ENCODE assay signal across 2 cellular contexts in genomic region chr6:134943567-134944111, GRCh38.
TF ChIP-seq lines count a peak whose summit lies in the region.

No MANE protein-coding gene starts in this region.

TF ChIP-seq in IMR-90, 13 proteins besides CTCF, POLR2A, EP300 and RAD21:
- TF ChIP-seq NFE2L2 (IDR thresholded peaks at IDR 0.05; ENCODE audit: low read depth, low read length) (no peak), BHLHE40 (IDR thresholded peaks at IDR 0.05; ENCODE audit: low read depth, low read length) (no peak), FOS (IDR thresholded peaks at IDR 0.05; ENCODE audit: low read depth, low read length) (no peak), MAFK (IDR thresholded peaks at IDR 0.05; ENCODE audit: low read depth, low read length) (no peak), CEBPB (IDR thresholded peaks at IDR 0.05; ENCODE audit: low read depth, low read length) (no peak), MXI1 (IDR thresholded peaks at IDR 0.05; ENCODE audit: borderline replicate concordance, low read depth, low read length) (no peak), SMC3 (IDR thresholded peaks at IDR 0.05; ENCODE audit: low read depth, low read length) (no peak), RCOR1 (IDR thresholded peaks at IDR 0.05; ENCODE audit: insufficient replicate concordance, low read length) (no peak), ELK1 (IDR thresholded peaks at IDR 0.05; ENCODE audit: borderline replicate concordance, low read depth, low read length) (no peak), USF2 (IDR thresholded peaks at IDR 0.05; ENCODE audit: low read depth, low read length) (no peak), MAZ (IDR thresholded peaks at IDR 0.05; ENCODE audit: borderline replicate concordance, low read depth, low read length) (no peak), CHD1 (IDR thresholded peaks at IDR 0.05; ENCODE audit: low read depth, low read length) (no peak), RFX5 (IDR thresholded peaks at IDR 0.05; ENCODE audit: low read depth, low read length) (no peak)
TF ChIP-seq in IMR-90: peak in this region for 0.

TF ChIP-seq in HepG2, 621 proteins besides CTCF, POLR2A, EP300 and RAD21:
- TF ChIP-seq ZNF441 (CRISPR knock-in tag; IDR thresholded peaks at IDR 0.05; ENCODE audit: borderline replicate concordance) (no peak), NCOR1 (IDR thresholded peaks at IDR 0.05; ENCODE audit: borderline replicate concordance, low read length) (no peak), SIX1 (CRISPR knock-in tag; IDR thresholded peaks at IDR 0.05; ENCODE audit: borderline replicate concordance) (no peak), ZBTB33 (CRISPR knock-in tag; IDR thresholded peaks at IDR 0.05) (peak; percentile 81), FOSL1 (CRISPR knock-in tag; IDR thresholded peaks at IDR 0.05; ENCODE audit: borderline replicate concordance) (no peak), ZNF275 (CRISPR knock-in tag; IDR thresholded peaks at IDR 0.05; ENCODE audit: borderline replicate concordance) (no peak), TBP (CRISPR knock-in tag; IDR thresholded peaks at IDR 0.05) (no peak), ZFP41 (CRISPR knock-in tag; IDR thresholded peaks at IDR 0.05; ENCODE audit: borderline replicate concordance) (no peak)
